In genomic region chr10:124043310-124044142, GRCh38 we compare ENCODE assay signal across 1 cellular context.
TF ChIP-seq lines count a peak whose summit lies in the region.

No MANE protein-coding gene starts in this region.

TF ChIP-seq in HepG2, 621 proteins besides CTCF, POLR2A, EP300 and RAD21 (continued from another document and continues in another):
- TF ChIP-seq ZNF280D (CRISPR knock-in tag; IDR thresholded peaks at IDR 0.05) (peak; percentile 96), ZNF546 (CRISPR knock-in tag; conservative IDR thresholded peaks at IDR 0.05) (no peak), TOE1 (CRISPR knock-in tag; IDR thresholded peaks at IDR 0.05) (no peak), ZBTB46 (CRISPR knock-in tag; IDR thresholded peaks at IDR 0.05; ENCODE audit: borderline replicate concordance) (no peak), ZNF24 (IDR thresholded peaks at IDR 0.05) (no peak), RELA (CRISPR knock-in tag; IDR thresholded peaks at IDR 0.05) (0 out of 2 replicates have a peak, but pooled peaks have one; percentile 13), NR2F2 (IDR thresholded peaks at IDR 0.05; ENCODE audit: borderline replicate concordance, low read depth) (peak; percentile 73; the same call in 1 of the 2 replicates), ZBTB34 (CRISPR knock-in tag; IDR thresholded peaks at IDR 0.05) (peak; percentile 100), ZBTB7B (CRISPR knock-in tag; IDR thresholded peaks at IDR 0.05) (peak; percentile 60; the same call in 1 of the 2 replicates), ZBTB1 (CRISPR knock-in tag; IDR thresholded peaks at IDR 0.05; ENCODE audit: borderline replicate concordance) (no peak), NFE2 (CRISPR knock-in tag; IDR thresholded peaks at IDR 0.05) (no peak), GRHL1 (CRISPR knock-in tag; conservative IDR thresholded peaks at IDR 0.05) (no peak), ZNF549 (CRISPR knock-in tag; IDR thresholded peaks at IDR 0.05) (no peak), TEF (CRISPR knock-in tag; IDR thresholded peaks at IDR 0.05) (no peak), ZNF768 (CRISPR knock-in tag; IDR thresholded peaks at IDR 0.05) (peak; percentile 84), FLYWCH1 (CRISPR knock-in tag; IDR thresholded peaks at IDR 0.05) (no peak), ARID4A (CRISPR knock-in tag; IDR thresholded peaks at IDR 0.05; ENCODE audit: borderline replicate concordance) (peak; percentile 71; the same call in 1 of the 2 replicates), SNAPC5 (CRISPR knock-in tag; IDR thresholded peaks at IDR 0.05; ENCODE audit: borderline replicate concordance) (no peak), RBFOX2 (IDR thresholded peaks at IDR 0.05; ENCODE audit: low read depth, low read length) (no peak), ZNF138 (CRISPR knock-in tag; IDR thresholded peaks at IDR 0.05; ENCODE audit: low read depth) (no peak), ZBTB14 (CRISPR knock-in tag; IDR thresholded peaks at IDR 0.05) (0 out of 2 replicates have a peak, but pooled peaks have one; percentile 45), PAXIP1 (CRISPR knock-in tag; conservative IDR thresholded peaks at IDR 0.05) (peak; percentile 92), ZNF33B (CRISPR knock-in tag; IDR thresholded peaks at IDR 0.05) (no peak), AHDC1 (CRISPR knock-in tag; IDR thresholded peaks at IDR 0.05; ENCODE audit: borderline replicate concordance) (peak; percentile 91; the same call in 1 of the 2 replicates), ZNF33A (CRISPR knock-in tag; IDR thresholded peaks at IDR 0.05; ENCODE audit: borderline replicate concordance) (no peak)
